Comparison of ENCODE assay signal across 13 cellular contexts in the genomic region with DNA sequence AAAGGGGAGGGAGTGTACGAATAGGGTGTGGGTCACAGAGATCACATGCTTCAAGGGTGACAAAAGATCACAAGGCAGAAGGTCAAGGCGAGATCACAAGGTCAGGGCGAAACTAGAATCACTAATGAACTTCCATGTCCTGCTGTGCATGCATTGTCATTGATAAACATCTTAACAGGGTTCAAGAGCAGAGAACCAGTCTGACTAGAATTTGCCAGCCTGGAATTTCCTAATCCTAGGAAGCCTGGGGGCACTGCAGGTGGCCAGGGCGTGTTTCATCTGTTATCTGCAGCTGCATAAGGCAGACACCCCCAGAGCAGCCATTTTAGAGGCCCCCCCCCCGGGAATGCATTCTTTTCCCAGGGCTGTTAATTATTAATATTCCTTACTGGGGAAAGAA. TPM values are rescaled to one million over a fixed set of nuclear protein-coding genes. Genes with fewer than 3 reads are reported as not detected.
DNase-seq lines count a peak whose midpoint lies in the region; ATAC-seq and TF ChIP-seq lines count a peak whose summit lies in the region.
"Not testable (repeated sequence)": the region's sequence is repeated elsewhere in the genome, so short reads cannot be mapped to it uniquely, and the experiment has no call there.
"Had no signal": no experiment of that assay in that cellular context is flagged by ENCODE, and none has a peak within 500 bp of the region (broad histone marks: within the 10 kb centered on the region; RNA-seq: fewer than 3 reads in every experiment).

No MANE protein-coding gene starts in this region.

- not testable (repeated sequence) for H3K4me3 ChIP-seq in HCT116 (replicated peaks in 1 of 2; ENCODE audit: low read depth in 1 of 2, low read length in 2 of 2); endodermal cell (ENCODE audit: low read length); trophoblast cell (ENCODE audit: low read depth, low read length)

- RAD21 ChIA-PET in HCT116 (lab: Charles Lee; ENCODE audit: low non-redundant PET in 1 of 2, low total read pairs in 2 of 2, uncharacterized antibody in 2 of 2, unreplicated experiment in 2 of 2) = not testable (repeated sequence)

- not testable (repeated sequence) for H3K18ac ChIP-seq in trophoblast cell (ENCODE audit: low read length)

- DNase-seq in DMS53 (lab: John Stamatoyannopoulos, UW) = peak; percentile 49
- DNase-seq in HCT116 (ENCODE audit: low read depth, low spot score) = not testable (repeated sequence)
- DNase-seq in LoVo (ENCODE audit: low spot score) = peak; percentile 9
- peak; percentile 5 for DNase-seq in NCI-H510A (lab: John Stamatoyannopoulos, UW)
- peak; percentile 88 for DNase-seq in endodermal cell
- DNase-seq in left kidney (ENCODE audit: low read depth, low spot score) = peak; percentile 21
- DNase-seq in trophoblast cell = peak; percentile 86

- H4K20me1 ChIP-seq in HCT116 (ENCODE audit: insufficient read depth) = not testable (repeated sequence)

- not testable (repeated sequence) for H2AFZ ChIP-seq in HCT116 (ENCODE audit: low read depth, low read length, poor library complexity, severe bottlenecking); trophoblast cell (ENCODE audit: insufficient read depth, low read length, poor library complexity)

- not testable (repeated sequence) for H3K79me2 ChIP-seq in HCT116 (ENCODE audit: insufficient read depth, low read length); trophoblast cell (ENCODE audit: control insufficient read depth, insufficient read depth, low read length, poor library complexity)

- H3K23ac ChIP-seq in trophoblast cell (ENCODE audit: low read length) = not testable (repeated sequence)

- H2BK12ac ChIP-seq in trophoblast cell (ENCODE audit: low read length) = not testable (repeated sequence)

- ATAC-seq in HCT116 = not testable (repeated sequence)

- not testable (repeated sequence) for H3K4me2 ChIP-seq in HCT116 (ENCODE audit: low read length); trophoblast cell (ENCODE audit: low read length)

- not testable (repeated sequence) for TF ChIP-seq CTCF in HCT116 (IDR thresholded peaks at IDR 0.05 in 2 of 3, conservative IDR thresholded peaks at IDR 0.05 in 1 of 3; ENCODE audit: borderline replicate concordance in 1 of 3, insufficient read depth in 1 of 3, low read depth in 2 of 3, low read length in 2 of 3); endodermal cell (conservative IDR thresholded peaks at IDR 0.05)

- not testable (repeated sequence) for H4K91ac ChIP-seq in trophoblast cell (ENCODE audit: low read depth, low read length)

- H3K27me3 ChIP-seq in HCT116 (ENCODE audit: insufficient read depth, low read length); trophoblast cell (ENCODE audit: insufficient read depth, low read length): not testable (repeated sequence)
- H3K27me3 ChIP-seq in endodermal cell (ENCODE audit: control insufficient read depth, insufficient read depth, low read length, poor library complexity, severe bottlenecking) = peaks cover 14% of the 10 kb centered on the region

- not testable (repeated sequence) for TF ChIP-seq POLR2A in HCT116 (IDR thresholded peaks at IDR 0.05; ENCODE audit: borderline replicate concordance, extremely low read depth, insufficient read depth, insufficient read length)

- not testable (repeated sequence) for H3K9ac ChIP-seq in HCT116 (ENCODE audit: low read length); endodermal cell (ENCODE audit: extremely low read depth, low read length, poor library complexity, severe bottlenecking); trophoblast cell (ENCODE audit: low read length)

- not testable (repeated sequence) for H4K8ac ChIP-seq in trophoblast cell (ENCODE audit: low read depth, low read length)

- POLR2A ChIA-PET in HCT116 (lab: Charles Lee) = not testable (repeated sequence)

- not testable (repeated sequence) for H3K79me1 ChIP-seq in trophoblast cell (ENCODE audit: low read length)

- H3K36me3 ChIP-seq in HCT116 (ENCODE audit: control insufficient read depth in 1 of 2, insufficient read depth in 2 of 2, low read length in 2 of 2); endodermal cell (ENCODE audit: control insufficient read depth, insufficient read depth, low read length); trophoblast cell (ENCODE audit: control insufficient read depth in 1 of 2, insufficient read depth in 2 of 2, low read length in 2 of 2): not testable (repeated sequence)

- H3K27ac Mint-ChIP-seq in endodermal cell = not testable (repeated sequence)

- H3K4ac ChIP-seq in trophoblast cell (ENCODE audit: low read depth, low read length) = not testable (repeated sequence)

- TF ChIP-seq RAD21 in HCT116 (IDR thresholded peaks at IDR 0.05; ENCODE audit: low read depth) = not testable (repeated sequence)

- not testable (repeated sequence) for H3K4me3 Mint-ChIP-seq in endodermal cell

- WGBS in endodermal cell (ENCODE audit: insufficient coverage in 1 of 2, insufficient read length in 1 of 2), 2 experiments = 70 to 74% methylated on average over 4 of the region's 5 CpGs
- WGBS in trophoblast cell (ENCODE audit: extremely low coverage, insufficient coverage, insufficient read length) = no CpG with 5 or more reads among the region's 5 CpGs

- not testable (repeated sequence) for H2AK5ac ChIP-seq in trophoblast cell (ENCODE audit: low read length)

- intact Hi-C loops in HCT116 (cut with micrococcal nuclease) = loop anchor here (5.0 kb wide), 1 partner anchor 36 kb away; no protein-coding TSS in a partner anchor

- H2BK120ac ChIP-seq in trophoblast cell (ENCODE audit: insufficient read depth, low read length, poor library complexity) = not testable (repeated sequence)

- H3K14ac ChIP-seq in trophoblast cell (ENCODE audit: low read length) = not testable (repeated sequence)

- not testable (repeated sequence) for H2BK5ac ChIP-seq in trophoblast cell (ENCODE audit: low read depth, low read length, poor library complexity)

- not testable (repeated sequence) for H3K4me1 Mint-ChIP-seq in endodermal cell

- BruUV-seq in HCT116 (replicated peaks; lab: Mats Ljungman, UMichigan) = not testable (repeated sequence)

- not testable (repeated sequence) for H3K27ac ChIP-seq in HCT116 (ENCODE audit: low read depth, low read length); endodermal cell (ENCODE audit: low read depth, low read length); trophoblast cell (ENCODE audit: low read depth, low read length)

- H3K9me3 Mint-ChIP-seq in endodermal cell = peaks cover 19% of the 10 kb centered on the region

- CTCF ChIA-PET in HCT116 (lab: Charles Lee) = not testable (repeated sequence)

- H3K36me3 Mint-ChIP-seq in endodermal cell (ENCODE audit: low read depth) = not testable (repeated sequence)

- not testable (repeated sequence) for H3K9me3 ChIP-seq in HCT116 (ENCODE audit: control insufficient read depth in 1 of 2, insufficient read depth in 1 of 2, low read depth in 1 of 2, low read length in 2 of 2); endodermal cell (ENCODE audit: control insufficient read depth, low read length); trophoblast cell (ENCODE audit: insufficient read depth, low read depth, low read length)

- not testable (repeated sequence) for H4K12ac ChIP-seq in trophoblast cell (ENCODE audit: low read depth, low read length)

- peaks cover 15% of the 10 kb centered on the region for H3K27me3 Mint-ChIP-seq in endodermal cell (ENCODE audit: insufficient read depth)

- not testable (repeated sequence) for H3K9me2 ChIP-seq in HCT116 (ENCODE audit: insufficient read depth)

- not testable (repeated sequence) for H3K4me1 ChIP-seq in HCT116 (ENCODE audit: control insufficient read depth in 1 of 2, insufficient read depth in 2 of 2, low read length in 2 of 2); endodermal cell (ENCODE audit: control insufficient read depth, insufficient read depth, low read length); trophoblast cell (ENCODE audit: control insufficient read depth in 1 of 2, insufficient read depth in 2 of 2, low read length in 2 of 2)

TF ChIP-seq in HCT116, 20 proteins besides CTCF, POLR2A, EP300 and RAD21:
- TF ChIP-seq CBX3 (IDR thresholded peaks at IDR 0.05; ENCODE audit: low read depth) = 0 out of 2 replicates have a peak, but pooled peaks have one; percentile 37
- peak; percentile 22; the same call in 1 of the 2 replicates for TF ChIP-seq SP1 (IDR thresholded peaks at IDR 0.05; ENCODE audit: low read depth)

RNA-seq across cellular contexts. Expression of a gene that starts 14.6 kb away (rescaled TPM):
- 54.6 TPM for total RNA-seq in HCT116 (2021; ENCODE audit: unreplicated experiment)
- 19.8 and 25.8 TPM in 2 replicates for polyA plus RNA-seq in HCT116 (2012)
- total RNA-seq in endodermal cell = 10 to 100 TPM; 25.5 to 26.0 TPM
- 59.0 TPM for polyA plus RNA-seq in endodermal cell (2013, experiment 1 of 2)
- polyA plus RNA-seq in endodermal cell (2013, experiment 2 of 2) = 62.6 TPM
- polyA plus RNA-seq in trophoblast cell (2013) = 48.0 and 49.6 TPM in 2 replicates

RNA-seq across cellular contexts. Expression of a gene that starts 28.9 kb away (rescaled TPM):
- total RNA-seq in HCT116 (2021; ENCODE audit: unreplicated experiment) = 0.17 TPM
- polyA plus RNA-seq in HCT116 (2012) = 0.09 and 0.15 TPM in 2 replicates
- total RNA-seq in endodermal cell = not detected
- polyA plus RNA-seq in endodermal cell (2013, experiment 1 of 2) = 0.11 TPM
- polyA plus RNA-seq in endodermal cell (2013, experiment 2 of 2) = 0.58 TPM
- polyA plus RNA-seq in trophoblast cell (2013) = not detected in 2 replicates
- total RNA-seq: CD4-positive, alpha-beta memory T cell; Daoy; G401; H7; HT-29 had no signal
- polyA plus RNA-seq: AG04450; CD4-positive, alpha-beta memory T cell had no signal

RNA-seq across cellular contexts. Expression of a gene that starts 33.7 kb away (rescaled TPM):
- 41.7 TPM for total RNA-seq in HCT116 (2021; ENCODE audit: unreplicated experiment)
- 16.9 and 24.9 TPM in 2 replicates for polyA plus RNA-seq in HCT116 (2012)
- total RNA-seq in endodermal cell = 10 to 100 TPM; 31.6 to 35.4 TPM
- 27.2 TPM for polyA plus RNA-seq in endodermal cell (2013, experiment 1 of 2)
- polyA plus RNA-seq in endodermal cell (2013, experiment 2 of 2) = 24.8 TPM
- 13.6 and 14.2 TPM in 2 replicates for polyA plus RNA-seq in trophoblast cell (2013)

RNA-seq across cellular contexts. Expression of a gene that starts 45.9 kb away (rescaled TPM):
- total RNA-seq in HCT116 (2021; ENCODE audit: unreplicated experiment) = 652 TPM
- polyA plus RNA-seq in HCT116 (2012) = 312 and 348 TPM in 2 replicates
- 100 to 1,000 TPM; 369 to 442 TPM for total RNA-seq in endodermal cell
- polyA plus RNA-seq in endodermal cell (2013, experiment 1 of 2) = 672 TPM
- 688 TPM for polyA plus RNA-seq in endodermal cell (2013, experiment 2 of 2)
- polyA plus RNA-seq in trophoblast cell (2013) = 616 and 629 TPM in 2 replicates
